ENCODE assay signal across 1 cellular context in genomic region chr12:76033116-76034001, GRCh38.
TF ChIP-seq lines count a peak whose summit lies in the region.

No MANE protein-coding gene starts in this region.

TF ChIP-seq in K562, 482 proteins besides CTCF, POLR2A, EP300 and RAD21 (continued from another document):
- TF ChIP-seq CBFA2T2 (conservative IDR thresholded peaks at IDR 0.05) = peak; percentile 66
- TF ChIP-seq MYNN (IDR thresholded peaks at IDR 0.05) = peak; percentile 95
- no peak for TF ChIP-seq MYNN (CRISPR knock-in tag; IDR thresholded peaks at IDR 0.05)
